ENCODE assay signal across 31 cellular contexts in genomic region chr1:85700422-85700821, GRCh38.
"Had no signal": no experiment of that assay in that cellular context is flagged by ENCODE, and none has a peak within 500 bp of the region (broad histone marks: within the 10 kb centered on the region; RNA-seq: fewer than 3 reads in every experiment).

No MANE protein-coding gene starts in this region.

- FAIRE-seq: astrocyte, bronchial epithelial cell had no signal

- H3K9me3 ChIP-seq: gastroesophageal sphincter, heart right ventricle had no signal

- H3K27me3 ChIP-seq: brain microvascular endothelial cell, dorsolateral prefrontal cortex, gastroesophageal sphincter, heart right ventricle had no signal

- H3K4me3 ChIP-seq: coronary artery, dorsolateral prefrontal cortex, gastroesophageal sphincter, heart right ventricle had no signal

- H3K27ac ChIP-seq: brain microvascular endothelial cell, coronary artery, dorsolateral prefrontal cortex, gastroesophageal sphincter, heart right ventricle had no signal

- ATAC-seq: activated CD4-positive, alpha-beta T cell treated with anti-CD3 and anti-CD28 coated beads for 36 hours; activated naive CD4-positive, alpha-beta T cell treated with anti-CD3 and anti-CD28 coated beads, Interleukin-2, amount 50 U/mL, for 72 hours; activated T-cell treated with anti-CD3 and anti-CD28 coated beads, Interleukin-2, amount 50 U/mL, for 72 hours; esophagus mucosa; gastroesophageal sphincter; heart right ventricle; T-helper 17 cell had no signal

- H3K27ac Mint-ChIP-seq: activated CD4-positive, alpha-beta memory T cell treated with anti-CD3 and anti-CD28 coated beads, Interleukin-2, amount 10 ng/mL, durations not matched to agents 7 days and 5 days; activated CD4-positive, alpha-beta T cell treated with anti-CD3 and anti-CD28 coated beads for 36 hours; activated CD4-positive, alpha-beta T cell treated with anti-CD3 and anti-CD28 coated beads, Interleukin-2, amount 10 ng/mL, durations not matched to agents 24 days and 14 days; activated naive CD4-positive, alpha-beta T cell treated with anti-CD3 and anti-CD28 coated beads, Interleukin-2, amount 50 U/mL, for 72 hours; activated naive CD8-positive, alpha-beta T cell treated with anti-CD3 and anti-CD28 coated beads, Interleukin-2, amount 10 ng/mL, durations not matched to agents 7 days and 5 days; activated T-cell treated with anti-CD3 and anti-CD28 coated beads, Interleukin-2, amount 50 U/mL, for 24 hours; activated T-cell treated with anti-CD3 and anti-CD28 coated beads, Interleukin-2, amount 50 U/mL, for 72 hours; dendritic cell treated with granulocyte-macrophage colony-stimulating factor and Interleukin-4, amounts not matched to agents 40 ng/mL and 50 ng/mL, for 4 days; endodermal cell; T-helper 17 cell had no signal

- H3K27me3 Mint-ChIP-seq: activated CD4-positive, alpha-beta memory T cell treated with anti-CD3 and anti-CD28 coated beads, Interleukin-2, amount 10 ng/mL, durations not matched to agents 7 days and 5 days; activated CD4-positive, alpha-beta T cell treated with anti-CD3 and anti-CD28 coated beads for 36 hours; activated CD4-positive, alpha-beta T cell treated with anti-CD3 and anti-CD28 coated beads, Interleukin-2, amount 10 ng/mL, durations not matched to agents 24 days and 14 days; activated naive CD4-positive, alpha-beta T cell treated with anti-CD3 and anti-CD28 coated beads, Interleukin-2, amount 10 ng/mL, durations not matched to agents 7 days and 5 days; activated naive CD8-positive, alpha-beta T cell treated with anti-CD3 and anti-CD28 coated beads, Interleukin-2, amount 10 ng/mL, durations not matched to agents 7 days and 5 days; activated T-cell treated with anti-CD3 and anti-CD28 coated beads, Interleukin-2, amount 50 U/mL, for 24 hours; central memory CD8-positive, alpha-beta T cell; dendritic cell treated with granulocyte-macrophage colony-stimulating factor and Interleukin-4, amounts not matched to agents 40 ng/mL and 50 ng/mL, for 4 days; T-helper 17 cell had no signal

- H3K9me3 Mint-ChIP-seq: activated CD4-positive, alpha-beta memory T cell treated with anti-CD3 and anti-CD28 coated beads, Interleukin-2, amount 10 ng/mL, durations not matched to agents 7 days and 5 days; activated CD4-positive, alpha-beta T cell treated with anti-CD3 and anti-CD28 coated beads, Interleukin-2, amount 10 ng/mL, durations not matched to agents 24 days and 14 days; activated naive CD4-positive, alpha-beta T cell treated with anti-CD3 and anti-CD28 coated beads, Interleukin-2, amount 10 ng/mL, durations not matched to agents 7 days and 5 days; activated naive CD4-positive, alpha-beta T cell treated with anti-CD3 and anti-CD28 coated beads, Interleukin-2, amount 50 U/mL, for 72 hours; activated naive CD8-positive, alpha-beta T cell treated with anti-CD3 and anti-CD28 coated beads, Interleukin-2, amount 10 ng/mL, durations not matched to agents 7 days and 5 days; activated T-cell treated with anti-CD3 and anti-CD28 coated beads, Interleukin-2, amount 50 U/mL, for 24 hours; activated T-cell treated with anti-CD3 and anti-CD28 coated beads, Interleukin-2, amount 50 U/mL, for 72 hours; central memory CD8-positive, alpha-beta T cell; dendritic cell treated with granulocyte-macrophage colony-stimulating factor and Interleukin-4, amounts not matched to agents 40 ng/mL and 50 ng/mL, for 4 days; endodermal cell had no signal

- H3K4me1 Mint-ChIP-seq: endodermal cell had no signal

- H3K4me3 Mint-ChIP-seq: activated CD4-positive, alpha-beta memory T cell treated with anti-CD3 and anti-CD28 coated beads, Interleukin-2, amount 10 ng/mL, durations not matched to agents 7 days and 5 days; activated CD4-positive, alpha-beta T cell treated with anti-CD3 and anti-CD28 coated beads for 36 hours; activated CD4-positive, alpha-beta T cell treated with anti-CD3 and anti-CD28 coated beads, Interleukin-2, amount 10 ng/mL, durations not matched to agents 24 days and 14 days; activated naive CD4-positive, alpha-beta T cell treated with anti-CD3 and anti-CD28 coated beads, Interleukin-2, amount 10 ng/mL, durations not matched to agents 7 days and 5 days; activated naive CD8-positive, alpha-beta T cell treated with anti-CD3 and anti-CD28 coated beads, Interleukin-2, amount 10 ng/mL, durations not matched to agents 7 days and 5 days; activated T-cell treated with anti-CD3 and anti-CD28 coated beads, Interleukin-2, amount 50 U/mL, for 24 hours; activated T-cell treated with anti-CD3 and anti-CD28 coated beads, Interleukin-2, amount 50 U/mL, for 72 hours; central memory CD8-positive, alpha-beta T cell; dendritic cell treated with granulocyte-macrophage colony-stimulating factor and Interleukin-4, amounts not matched to agents 40 ng/mL and 50 ng/mL, for 4 days; endodermal cell; T-helper 17 cell had no signal

- DNase-seq: activated CD4-positive, alpha-beta memory T cell treated with anti-CD3 and anti-CD28 coated beads, Interleukin-2, amount 10 ng/mL, durations not matched to agents 7 days and 5 days; activated CD4-positive, alpha-beta T cell treated with anti-CD3 and anti-CD28 coated beads for 36 hours; activated CD4-positive, alpha-beta T cell treated with anti-CD3 and anti-CD28 coated beads, Interleukin-2, amount 10 ng/mL, durations not matched to agents 24 days and 14 days; activated CD4-positive, CD25-positive, alpha-beta regulatory T cell; activated CD4-positive, CD25-positive, alpha-beta regulatory T cell treated with anti-CD3 and anti-CD28 coated beads, Interleukin-2, amount 50 U/mL, for 72 hours; activated CD8-positive, alpha-beta memory T cell treated with anti-CD3 and anti-CD28 coated beads, Interleukin-2, amount 50 U/mL, for 48 hours; activated gamma-delta T cell; activated naive CD4-positive, alpha-beta T cell; activated naive CD4-positive, alpha-beta T cell treated with anti-CD3 and anti-CD28 coated beads, Interleukin-2, amount 10 ng/mL, durations not matched to agents 7 days and 5 days; activated naive CD8-positive, alpha-beta T cell treated with anti-CD3 and anti-CD28 coated beads, Interleukin-2, amount 10 ng/mL, durations not matched to agents 7 days and 5 days; activated T-cell treated with anti-CD3 and anti-CD28 coated beads for 4 hours; activated T-cell treated with anti-CD3 and anti-CD28 coated beads, Interleukin-2, amount 50 U/mL, for 24 hours; activated T-cell treated with anti-CD3 and anti-CD28 coated beads, Interleukin-2, amount 50 U/mL, for 72 hours; amniotic stem cell; anterior cingulate cortex; brain microvascular endothelial cell; dorsolateral prefrontal cortex; effector memory CD4-positive, alpha-beta T cell; endodermal cell; foreskin melanocyte; heart right ventricle; T-helper 1 cell; T-helper 17 cell had no signal
